In genomic region chr12:52945389-52946232, GRCh38 we compare ENCODE assay signal across 10 cellular contexts. TPM values are rescaled to one million over a fixed set of nuclear protein-coding genes. Genes with fewer than 3 reads are reported as not detected.
DNase-seq lines count a peak whose midpoint lies in the region; ATAC-seq and TF ChIP-seq lines count a peak whose summit lies in the region.
"Had no signal": no experiment of that assay in that cellular context is flagged by ENCODE, and none has a peak within 500 bp of the region (broad histone marks: within the 10 kb centered on the region; RNA-seq: fewer than 3 reads in every experiment).

No MANE protein-coding gene starts in this region.

- in situ Hi-C loops in gastrocnemius medialis (cut with MboI; ENCODE audit: low sequenced_read_pairs in 4 of 4): no loop called here

- H3K4me3 ChIP-seq in testis: no peak overlapping the region
- no peak overlapping the region for H3K4me3 ChIP-seq in gastrocnemius medialis
- H3K4me3 ChIP-seq: tibial nerve had no signal

- H3K36me3 Mint-ChIP-seq in natural killer cell treated with Interleukin-12 subunit alpha and Interleukin-12 subunit beta and Interleukin-15 and Interleukin-18, amount 100 ng/mL, for 72 hours: no peaks in the 10 kb centered on the region

- ATAC-seq in natural killer cell treated with Interleukin-12 subunit alpha and Interleukin-12 subunit beta and Interleukin-15 and Interleukin-18, amount 100 ng/mL, for 72 hours: no peak
- no peak for ATAC-seq in gastrocnemius medialis

- H3K27ac ChIP-seq in testis (no peak overlapping the region), gastrocnemius medialis (no peak overlapping the region)
- H3K27ac ChIP-seq: tibial nerve had no signal

- peaks cover 0 to 6% of the 10 kb centered on the region in 2 donors for H3K4me1 Mint-ChIP-seq in natural killer cell treated with Interleukin-12 subunit alpha and Interleukin-12 subunit beta and Interleukin-15 and Interleukin-18, amount 100 ng/mL, for 72 hours (ENCODE audit: low read depth in 2 of 2)

- no peak overlapping the region for H3K27ac Mint-ChIP-seq in natural killer cell treated with Interleukin-12 subunit alpha and Interleukin-12 subunit beta and Interleukin-15 and Interleukin-18, amount 100 ng/mL, for 72 hours

- peaks cover 18% of the 10 kb centered on the region for H3K4me1 ChIP-seq in testis
- H3K4me1 ChIP-seq in gastrocnemius medialis: no peaks in the 10 kb centered on the region

- H3K27me3 ChIP-seq in testis (no peaks in the 10 kb centered on the region), gastrocnemius medialis (peaks cover 14 to 17% (median 15%) of the 10 kb centered on the region in 3 donors)

- intact Hi-C loops in testis (cut with DNase I; ENCODE audit: low total_unique reads) (no loop called here), head of caudate nucleus (cut with DNase I) (no loop called here), gastrocnemius medialis (cut with DNase I; ENCODE audit: low total_unique reads) (no loop called here)

- H3K36me3 ChIP-seq in testis (ENCODE audit: low read depth, missing control alignments) (no peaks in the 10 kb centered on the region), gastrocnemius medialis (no peaks in the 10 kb centered on the region)
- H3K36me3 ChIP-seq: tibial nerve had no signal

- TF ChIP-seq POLR2A in testis (IDR thresholded peaks at IDR 0.05) (no peak), gastrocnemius medialis (IDR thresholded peaks at IDR 0.05) (no peak)

- H3K27me3 Mint-ChIP-seq in natural killer cell treated with Interleukin-12 subunit alpha and Interleukin-12 subunit beta and Interleukin-15 and Interleukin-18, amount 100 ng/mL, for 72 hours: peaks cover 25 to 32% of the 10 kb centered on the region in 2 donors

- no peak overlapping the region for H3K4me3 Mint-ChIP-seq in natural killer cell treated with Interleukin-12 subunit alpha and Interleukin-12 subunit beta and Interleukin-15 and Interleukin-18, amount 100 ng/mL, for 72 hours

- TF ChIP-seq CTCF in testis (IDR thresholded peaks at IDR 0.05) (no peak), gastrocnemius medialis (IDR thresholded peaks at IDR 0.05 in 4 of 5, conservative IDR thresholded peaks at IDR 0.05 in 1 of 5) (no peak)

- H3K9me3 ChIP-seq in testis: no peaks in the 10 kb centered on the region
- no peaks in the 10 kb centered on the region for H3K9me3 ChIP-seq in gastrocnemius medialis
- H3K9me3 ChIP-seq: tibial nerve had no signal

- no peaks in the 10 kb centered on the region for H3K9me3 Mint-ChIP-seq in natural killer cell treated with Interleukin-12 subunit alpha and Interleukin-12 subunit beta and Interleukin-15 and Interleukin-18, amount 100 ng/mL, for 72 hours

- 54 to 76% methylated on average over 13 of the region's 13 CpGs for WGBS in testis, 2 donors

- DNase-seq in HS-27A (ENCODE audit: low read depth): peak; percentile 58
- DNase-seq in amniotic epithelial cell (ENCODE audit: low read depth): peak; percentile 97
- peak; percentile 74 for DNase-seq in iPS-NIHi11 (ENCODE audit: low spot score)
- peak; percentile 46 for DNase-seq in testis
- no peak for DNase-seq in D341Med (ENCODE audit: low spot score)
- DNase-seq in head of caudate nucleus: no peak
- DNase-seq in natural killer cell treated with Interleukin-12 subunit alpha and Interleukin-12 subunit beta and Interleukin-15 and Interleukin-18, amount 100 ng/mL, for 72 hours (ENCODE audit: low spot score): no peak
- DNase-seq in gastrocnemius medialis: no peak
- DNase-seq: NCI-H748 treated with DMSO at 0.1 percent for 48 hours had no signal

RNA-seq across cellular contexts. Expression of gene KRT18, which starts 3.3 kb away (rescaled TPM):
- total RNA-seq in testis: 10 to 100 TPM; 20.2 to 35.9 TPM
- 51.9 TPM for polyA plus RNA-seq in testis (ENCODE audit: insufficient read depth, low read depth, low replicate concordance)
- under 1 TPM; 0.67 to 0.74 TPM for total RNA-seq in natural killer cell treated with Interleukin-12 subunit alpha and Interleukin-12 subunit beta and Interleukin-15 and Interleukin-18, amount 100 ng/mL, for 72 hours
- total RNA-seq in gastrocnemius medialis: 1 to 10 TPM in 3 of 4 donors, under 1 TPM in 1; 0.97 to 6.7 (median 2.7) TPM

RNA-seq across cellular contexts. Expression of gene KRT8, which starts 40.7 kb away (rescaled TPM):
- 10 to 100 TPM; 13.2 to 14.6 TPM for total RNA-seq in testis
- polyA plus RNA-seq in testis (ENCODE audit: insufficient read depth, low read depth, low replicate concordance): 63.0 TPM
- under 1 TPM in 1 of 2 donors, not detected in 1; 0.33 TPM for total RNA-seq in natural killer cell treated with Interleukin-12 subunit alpha and Interleukin-12 subunit beta and Interleukin-15 and Interleukin-18, amount 100 ng/mL, for 72 hours
- total RNA-seq in gastrocnemius medialis: 1 to 10 TPM in 3 of 4 donors, not detected in 1; 1.4 to 7.0 (median 3.1) TPM

Comparison
In these comparisons a context has a peak if more than half of its experiments do, and no peak if none do; other contexts are left out.
1. DNase-seq: peak in HS-27A (single experiment), amniotic epithelial cell (single experiment), iPS-NIHi11 (single experiment) and testis (single experiment); none in D341Med (single experiment), head of caudate nucleus (0 of 42), natural killer cell treated with Interleukin-12 subunit alpha and Interleukin-12 subunit beta and Interleukin-15 and Interleukin-18, amount 100 ng/mL, for 72 hours (single experiment) and gastrocnemius medialis (0 of 2).